ENCODE assay signal across 1 cellular context in the genomic region with DNA sequence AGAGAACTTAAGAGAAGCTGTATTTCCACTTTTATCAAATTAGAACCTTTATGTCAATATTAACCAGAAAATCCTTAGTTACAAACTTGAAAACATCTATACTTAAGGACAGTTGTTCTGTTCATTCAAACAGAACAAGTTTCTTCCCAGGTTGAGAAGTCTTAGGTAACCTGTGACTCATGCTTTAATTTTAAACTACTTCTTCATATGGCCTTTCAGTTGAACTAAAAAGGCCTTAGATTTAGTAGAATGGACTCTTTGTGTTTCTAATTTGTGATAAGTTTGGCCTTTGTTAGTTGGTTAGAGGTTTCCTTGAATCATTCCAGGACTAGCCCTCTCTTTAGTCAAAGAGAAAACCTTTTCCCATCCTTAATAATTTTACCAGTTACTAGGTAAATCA.
TF ChIP-seq lines count a peak whose summit lies in the region.

No MANE protein-coding gene starts in this region.

TF ChIP-seq in IMR-90, 13 proteins besides CTCF, POLR2A, EP300 and RAD21 (continued from another document):
- TF ChIP-seq, protein P1, sequence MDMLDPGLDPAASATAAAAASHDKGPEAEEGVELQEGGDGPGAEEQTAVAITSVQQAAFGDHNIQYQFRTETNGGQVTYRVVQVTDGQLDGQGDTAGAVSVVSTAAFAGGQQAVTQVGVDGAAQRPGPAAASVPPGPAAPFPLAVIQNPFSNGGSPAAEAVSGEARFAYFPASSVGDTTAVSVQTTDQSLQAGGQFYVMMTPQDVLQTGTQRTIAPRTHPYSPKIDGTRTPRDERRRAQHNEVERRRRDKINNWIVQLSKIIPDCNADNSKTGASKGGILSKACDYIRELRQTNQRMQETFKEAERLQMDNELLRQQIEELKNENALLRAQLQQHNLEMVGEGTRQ (IDR thresholded peaks at IDR 0.05; ENCODE audit: low read depth, low read length) = no peak
- TF ChIP-seq NFE2L2 (IDR thresholded peaks at IDR 0.05; ENCODE audit: low read depth, low read length) (no peak), FOS (IDR thresholded peaks at IDR 0.05; ENCODE audit: low read depth, low read length) (no peak), CEBPB (IDR thresholded peaks at IDR 0.05; ENCODE audit: low read depth, low read length) (no peak), CHD1 (IDR thresholded peaks at IDR 0.05; ENCODE audit: low read depth, low read length) (no peak), MXI1 (IDR thresholded peaks at IDR 0.05; ENCODE audit: borderline replicate concordance, low read depth, low read length) (no peak), RFX5 (IDR thresholded peaks at IDR 0.05; ENCODE audit: low read depth, low read length) (no peak)
- TF ChIP-seq, protein P2, sequence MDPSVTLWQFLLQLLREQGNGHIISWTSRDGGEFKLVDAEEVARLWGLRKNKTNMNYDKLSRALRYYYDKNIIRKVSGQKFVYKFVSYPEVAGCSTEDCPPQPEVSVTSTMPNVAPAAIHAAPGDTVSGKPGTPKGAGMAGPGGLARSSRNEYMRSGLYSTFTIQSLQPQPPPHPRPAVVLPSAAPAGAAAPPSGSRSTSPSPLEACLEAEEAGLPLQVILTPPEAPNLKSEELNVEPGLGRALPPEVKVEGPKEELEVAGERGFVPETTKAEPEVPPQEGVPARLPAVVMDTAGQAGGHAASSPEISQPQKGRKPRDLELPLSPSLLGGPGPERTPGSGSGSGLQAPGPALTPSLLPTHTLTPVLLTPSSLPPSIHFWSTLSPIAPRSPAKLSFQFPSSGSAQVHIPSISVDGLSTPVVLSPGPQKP (IDR thresholded peaks at IDR 0.05; ENCODE audit: borderline replicate concordance, low read depth, low read length) = no peak
